Comparison of ENCODE assay signal across 1 cellular context in the genomic region with DNA sequence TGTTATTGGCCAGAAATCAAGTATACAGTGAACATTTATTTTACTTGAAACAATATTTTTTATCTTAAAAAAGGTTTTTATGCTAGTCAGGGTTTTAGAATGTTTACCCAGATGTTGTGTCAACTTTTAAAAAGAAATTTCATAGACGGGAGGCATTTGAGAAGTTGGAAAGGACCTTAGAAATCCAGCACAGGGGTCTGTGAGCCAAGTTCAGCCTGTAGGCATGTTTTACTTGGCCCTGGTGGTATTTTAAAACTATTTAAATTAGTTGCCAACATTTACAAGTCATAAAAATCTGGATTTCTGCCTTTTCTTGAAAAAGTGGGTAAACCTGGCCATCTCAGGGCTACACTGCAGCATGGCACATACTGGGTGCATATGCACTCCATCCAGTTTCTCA.
TF ChIP-seq lines count a peak whose summit lies in the region.

No MANE protein-coding gene starts in this region.

TF ChIP-seq in GM23338, 12 proteins besides CTCF, POLR2A, EP300 and RAD21 (continued from another document):
- TF ChIP-seq, protein P1, sequence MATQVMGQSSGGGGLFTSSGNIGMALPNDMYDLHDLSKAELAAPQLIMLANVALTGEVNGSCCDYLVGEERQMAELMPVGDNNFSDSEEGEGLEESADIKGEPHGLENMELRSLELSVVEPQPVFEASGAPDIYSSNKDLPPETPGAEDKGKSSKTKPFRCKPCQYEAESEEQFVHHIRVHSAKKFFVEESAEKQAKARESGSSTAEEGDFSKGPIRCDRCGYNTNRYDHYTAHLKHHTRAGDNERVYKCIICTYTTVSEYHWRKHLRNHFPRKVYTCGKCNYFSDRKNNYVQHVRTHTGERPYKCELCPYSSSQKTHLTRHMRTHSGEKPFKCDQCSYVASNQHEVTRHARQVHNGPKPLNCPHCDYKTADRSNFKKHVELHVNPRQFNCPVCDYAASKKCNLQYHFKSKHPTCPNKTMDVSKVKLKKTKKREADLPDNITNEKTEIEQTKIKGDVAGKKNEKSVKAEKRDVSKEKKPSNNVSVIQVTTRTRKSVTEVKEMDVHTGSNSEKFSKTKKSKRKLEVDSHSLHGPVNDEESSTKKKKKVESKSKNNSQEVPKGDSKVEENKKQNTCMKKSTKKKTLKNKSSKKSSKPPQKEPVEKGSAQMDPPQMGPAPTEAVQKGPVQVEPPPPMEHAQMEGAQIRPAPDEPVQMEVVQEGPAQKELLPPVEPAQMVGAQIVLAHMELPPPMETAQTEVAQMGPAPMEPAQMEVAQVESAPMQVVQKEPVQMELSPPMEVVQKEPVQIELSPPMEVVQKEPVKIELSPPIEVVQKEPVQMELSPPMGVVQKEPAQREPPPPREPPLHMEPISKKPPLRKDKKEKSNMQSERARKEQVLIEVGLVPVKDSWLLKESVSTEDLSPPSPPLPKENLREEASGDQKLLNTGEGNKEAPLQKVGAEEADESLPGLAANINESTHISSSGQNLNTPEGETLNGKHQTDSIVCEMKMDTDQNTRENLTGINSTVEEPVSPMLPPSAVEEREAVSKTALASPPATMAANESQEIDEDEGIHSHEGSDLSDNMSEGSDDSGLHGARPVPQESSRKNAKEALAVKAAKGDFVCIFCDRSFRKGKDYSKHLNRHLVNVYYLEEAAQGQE (IDR thresholded peaks at IDR 0.05; ENCODE audit: unreplicated experiment) = no peak
- TF ChIP-seq JUNB (IDR thresholded peaks at IDR 0.05; ENCODE audit: unreplicated experiment) (no peak), CREB1 (CRISPR knock-in tag; IDR thresholded peaks at IDR 0.05; ENCODE audit: low read depth) (no peak), POLR2AphosphoS5 (IDR thresholded peaks at IDR 0.05; ENCODE audit: low read depth) (no peak)
- TF ChIP-seq, protein P2, sequence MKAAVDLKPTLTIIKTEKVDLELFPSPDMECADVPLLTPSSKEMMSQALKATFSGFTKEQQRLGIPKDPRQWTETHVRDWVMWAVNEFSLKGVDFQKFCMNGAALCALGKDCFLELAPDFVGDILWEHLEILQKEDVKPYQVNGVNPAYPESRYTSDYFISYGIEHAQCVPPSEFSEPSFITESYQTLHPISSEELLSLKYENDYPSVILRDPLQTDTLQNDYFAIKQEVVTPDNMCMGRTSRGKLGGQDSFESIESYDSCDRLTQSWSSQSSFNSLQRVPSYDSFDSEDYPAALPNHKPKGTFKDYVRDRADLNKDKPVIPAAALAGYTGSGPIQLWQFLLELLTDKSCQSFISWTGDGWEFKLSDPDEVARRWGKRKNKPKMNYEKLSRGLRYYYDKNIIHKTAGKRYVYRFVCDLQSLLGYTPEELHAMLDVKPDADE (IDR thresholded peaks at IDR 0.05) = no peak
